8 cellular contexts compared by ENCODE assay signal in genomic region chr15:33021806-33022389, GRCh38.
A peak's percentile ranks its signal among the peaks of the same experiment; 100 is the strongest.
DNase-seq lines count a peak whose midpoint lies in the region; ATAC-seq and TF ChIP-seq lines count a peak whose summit lies in the region.

No MANE protein-coding gene starts in this region.

- no peaks in the 10 kb centered on the region for H3K79me2 ChIP-seq in smooth muscle cell (ENCODE audit: low read depth)

- H3F3A ChIP-seq in smooth muscle cell (ENCODE audit: low read depth): no peaks in the 10 kb centered on the region

- H3K27me3 ChIP-seq in cardiac muscle cell (no peaks in the 10 kb centered on the region), smooth muscle cell (ENCODE audit: low read depth) (no peaks in the 10 kb centered on the region)

- H3K36me3 ChIP-seq in cardiac muscle cell (no peaks in the 10 kb centered on the region), smooth muscle cell (ENCODE audit: low read depth) (no peaks in the 10 kb centered on the region)

- no peak overlapping the region for H3K4me2 ChIP-seq in smooth muscle cell

- no peak overlapping the region for H2AFZ ChIP-seq in smooth muscle cell (ENCODE audit: low read depth)

- 32% methylated on average over 4 of the region's 4 CpGs for WGBS in smooth muscle cell (ENCODE audit: low lambda C conversion rate)

- H3K4me1 ChIP-seq in cardiac muscle cell (ENCODE audit: low read depth): peaks cover 30% of the 10 kb centered on the region
- peaks cover 10% of the 10 kb centered on the region for H3K4me1 ChIP-seq in smooth muscle cell (ENCODE audit: low read depth)

- H3K27ac ChIP-seq in cardiac muscle cell: peak overlapping the region; percentile 89
- no peak overlapping the region for H3K27ac ChIP-seq in smooth muscle cell (ENCODE audit: low read depth)

- H4K20me1 ChIP-seq in smooth muscle cell (ENCODE audit: low read depth): no peaks in the 10 kb centered on the region

- no peak for ATAC-seq in HG02571 (IDR thresholded peaks at IDR 0.05; ENCODE audit: unreplicated experiment)

- TF ChIP-seq CTCF in WI38 (IDR thresholded peaks at IDR 0.05; ENCODE audit: low read depth, low read length) (peak; percentile 29; the same call in 1 of the 2 replicates), cardiac muscle cell (IDR thresholded peaks at IDR 0.05; ENCODE audit: low read depth, low read length) (peak; percentile 68), smooth muscle cell (IDR thresholded peaks at IDR 0.05; ENCODE audit: borderline replicate concordance, insufficient read depth, poor library complexity, severe bottlenecking) (peak; percentile 58)

- no peaks in the 10 kb centered on the region for H3K9me3 ChIP-seq in cardiac muscle cell (ENCODE audit: low read depth)
- no peaks in the 10 kb centered on the region for H3K9me3 ChIP-seq in smooth muscle cell (replicated peaks; ENCODE audit: low read depth)

- H3K9ac ChIP-seq in smooth muscle cell (ENCODE audit: low read depth): no peak overlapping the region

- H3K4me3 ChIP-seq in WI38 (ENCODE audit: low read depth, low read length) (no peak overlapping the region), cardiac muscle cell (no peak overlapping the region), smooth muscle cell (no peak overlapping the region)

- DNase-seq in NCI-H510A treated with DMSO at 0.1 percent for 48 hours (lab: John Stamatoyannopoulos, UW) (peak; percentile 51), NCI-H510A (lab: John Stamatoyannopoulos, UW) (no peak), NCI-H1092 treated with DMSO at 0.1 percent for 48 hours (lab: John Stamatoyannopoulos, UW) (peak; percentile 41), cardiac muscle cell (ENCODE audit: low read depth in 1 of 2, low spot score in 1 of 2) (peak; percentile 66 to 72), smooth muscle cell (lab: John Stamatoyannopoulos, UW; ENCODE audit: unreplicated experiment) (no peak), NCI-H226 (no peak)

Comparison
In these comparisons a context has a peak if more than half of its experiments do, and no peak if none do; other contexts are left out.
1. DNase-seq: peak in NCI-H510A treated with DMSO at 0.1 percent for 48 hours (single experiment), NCI-H1092 treated with DMSO at 0.1 percent for 48 hours (single experiment) and cardiac muscle cell (2 of 2); none in NCI-H510A (single experiment), smooth muscle cell (single experiment) and NCI-H226 (single experiment).
2. Peak in every context shown above with its lines, with median percentiles within 50 percentile points of each other: CTCF ChIP-seq.